Comparison of ENCODE assay signal across 13 cellular contexts in the genomic region with DNA sequence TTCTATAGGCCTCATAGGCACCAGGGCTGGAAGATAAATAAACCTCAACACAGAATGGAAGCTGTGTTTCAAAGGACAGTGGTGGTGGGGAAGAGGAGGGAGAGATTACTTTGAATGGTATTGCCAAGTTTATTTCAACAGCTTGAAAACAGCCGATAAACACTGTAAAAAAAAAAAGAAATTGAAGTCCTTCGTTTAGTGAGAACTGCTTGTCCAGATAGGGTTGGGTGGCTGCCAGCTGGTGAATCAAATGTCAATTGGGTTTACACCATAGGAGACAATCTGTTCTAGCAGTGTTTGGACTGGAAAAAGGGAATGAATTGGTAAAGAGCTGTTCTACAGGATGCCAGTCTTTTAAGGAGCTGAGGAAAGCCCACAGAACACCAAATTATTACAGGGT.
DNase-seq lines count a peak whose midpoint lies in the region; ATAC-seq and TF ChIP-seq lines count a peak whose summit lies in the region.
"Had no signal": no experiment of that assay in that cellular context is flagged by ENCODE, and none has a peak within 500 bp of the region (broad histone marks: within the 10 kb centered on the region; RNA-seq: fewer than 3 reads in every experiment).

No MANE protein-coding gene starts in this region.

- H3K27me3 ChIP-seq in colonic mucosa: no peaks in the 10 kb centered on the region
- no peaks in the 10 kb centered on the region for H3K27me3 ChIP-seq in osteoblast (ENCODE audit: insufficient read depth, low read length)
- H3K27me3 ChIP-seq: upper lobe of left lung had no signal

- H2AFZ ChIP-seq in osteoblast (ENCODE audit: low read length): peak overlapping the region; percentile 8

- ATAC-seq in GM18502 (IDR thresholded peaks at IDR 0.05; ENCODE audit: poor library complexity, unreplicated experiment) (no peak), GM19023 (IDR thresholded peaks at IDR 0.05; ENCODE audit: unreplicated experiment) (no peak), HG02798 (IDR thresholded peaks at IDR 0.05; ENCODE audit: poor library complexity, unreplicated experiment) (no peak)

- DNase-seq in Daoy (ENCODE audit: low read depth) (peak; percentile 5), NCI-H1694 treated with DMSO at 0.1 percent for 48 hours (lab: John Stamatoyannopoulos, UW) (peak; percentile 73), colonic mucosa (peak; percentile 28), osteoblast (ENCODE audit: insufficient read length, low spot score, missing footprints) (no peak)
- no peak for DNase-seq in activated T-cell treated with anti-CD3 and anti-CD28 coated beads, Interleukin-2, amount 50 U/mL, for 48 hours
- DNase-seq: activated CD4-positive, alpha-beta T cell treated with anti-CD3 and anti-CD28 coated beads for 1 hour; foreskin melanocyte; stimulated activated CD4-positive, alpha-beta T cell treated with anti-CD3 and anti-CD28 coated beads, Interleukin-4, amount 100 ng/mL, for 4 hours had no signal

- no peak overlapping the region for H3K4me3 ChIP-seq in colonic mucosa
- no peak overlapping the region for H3K4me3 ChIP-seq in osteoblast (ENCODE audit: insufficient read depth, low read length)
- H3K4me3 ChIP-seq: HAP-1, upper lobe of left lung had no signal

- no peak overlapping the region for H3K9ac ChIP-seq in colonic mucosa (ENCODE audit: low read depth in 2 of 2, low read length in 2 of 2)

- no peaks in the 10 kb centered on the region for H3K79me2 ChIP-seq in osteoblast (ENCODE audit: insufficient read depth, low read length)

- H3K9me3 ChIP-seq in colonic mucosa: no peaks in the 10 kb centered on the region
- H3K9me3 ChIP-seq in osteoblast (ENCODE audit: low read depth, low read length): no peaks in the 10 kb centered on the region
- H3K9me3 ChIP-seq: HAP-1, upper lobe of left lung had no signal

- intact Hi-C loops in colonic mucosa (cut with DNase I): no loop called here

- H3K36me3 ChIP-seq in colonic mucosa (no peaks in the 10 kb centered on the region), osteoblast (ENCODE audit: insufficient read depth, low read length) (no peaks in the 10 kb centered on the region)
- H3K36me3 ChIP-seq: HAP-1, upper lobe of left lung had no signal

- TF ChIP-seq CTCF in colonic mucosa (IDR thresholded peaks at IDR 0.05) (no peak), osteoblast (IDR thresholded peaks at IDR 0.05; ENCODE audit: extremely low read depth, low read depth, low read length) (no peak)

- H3K4me2 ChIP-seq in osteoblast (ENCODE audit: insufficient read depth, low read length): no peak overlapping the region

- H4K20me1 ChIP-seq in osteoblast (ENCODE audit: insufficient read depth, low read length): no peaks in the 10 kb centered on the region

- H3K27ac ChIP-seq in colonic mucosa (no peak overlapping the region), osteoblast (ENCODE audit: low read depth, low read length) (no peak overlapping the region)
- H3K27ac ChIP-seq: upper lobe of left lung had no signal

- H3K4me1 ChIP-seq in colonic mucosa (no peaks in the 10 kb centered on the region), osteoblast (ENCODE audit: insufficient read depth, low read length) (no peaks in the 10 kb centered on the region)
- H3K4me1 ChIP-seq: HAP-1 had no signal

Comparison
In these comparisons a context has a peak if more than half of its experiments do, and no peak if none do; other contexts are left out.
1. DNase-seq: peak in Daoy (single experiment), NCI-H1694 treated with DMSO at 0.1 percent for 48 hours (single experiment) and colonic mucosa (single experiment); none in osteoblast (single experiment) and activated T-cell treated with anti-CD3 and anti-CD28 coated beads, Interleukin-2, amount 50 U/mL, for 48 hours (0 of 2).